ENCODE assay signal across 16 cellular contexts in genomic region chr5:112253478-112254250, GRCh38.
DNase-seq lines count a peak whose midpoint lies in the region; ATAC-seq and TF ChIP-seq lines count a peak whose summit lies in the region.
"Had no signal": no experiment of that assay in that cellular context is flagged by ENCODE, and none has a peak within 500 bp of the region (broad histone marks: within the 10 kb centered on the region; RNA-seq: fewer than 3 reads in every experiment).

No MANE protein-coding gene starts in this region.

- H3K9me3 Mint-ChIP-seq in activated CD8-positive, alpha-beta memory T cell treated with anti-CD3 and anti-CD28 coated beads, Interleukin-2, amount 10 ng/mL, durations not matched to agents 7 days and 5 days (ENCODE audit: low read depth), result no peaks in the 10 kb centered on the region
- H3K9me3 Mint-ChIP-seq: activated T-helper 17 cell treated with anti-CD3 and anti-CD28 coated beads, Interleukin-2, amount 50 U/mL, for 72 hours had no signal

- no peaks in the 10 kb centered on the region for H3K4me1 Mint-ChIP-seq in activated CD8-positive, alpha-beta memory T cell treated with anti-CD3 and anti-CD28 coated beads, Interleukin-2, amount 10 ng/mL, durations not matched to agents 7 days and 5 days
- H3K4me1 Mint-ChIP-seq: activated T-helper 17 cell treated with anti-CD3 and anti-CD28 coated beads, Interleukin-2, amount 50 U/mL, for 72 hours had no signal

- peak; percentile 15 for DNase-seq in AG20443 (ENCODE audit: low spot score)
- DNase-seq in RWPE1 (ENCODE audit: low spot score), result peak; percentile 60
- DNase-seq in fibroblast of mammary gland (ENCODE audit: low read depth), result peak; percentile 86
- DNase-seq in omental fat pad (ENCODE audit: low spot score), result peak; percentile 24
- DNase-seq in activated CD8-positive, alpha-beta memory T cell treated with anti-CD3 and anti-CD28 coated beads, Interleukin-2, amount 10 ng/mL, durations not matched to agents 7 days and 5 days, result no peak
- DNase-seq in T-helper 2 cell, result no peak
- no peak for DNase-seq in NCI-H2081 (lab: John Stamatoyannopoulos, UW)
- DNase-seq in NCI-H2081 treated with DMSO at 0.1 percent for 48 hours (lab: John Stamatoyannopoulos, UW), result no peak
- DNase-seq: AML-193, EL, NCI-H1048, NCI-H526, pancreas, Peyer's patch had no signal

- no peak overlapping the region for H3K27ac Mint-ChIP-seq in activated CD8-positive, alpha-beta memory T cell treated with anti-CD3 and anti-CD28 coated beads, Interleukin-2, amount 10 ng/mL, durations not matched to agents 7 days and 5 days
- H3K27ac Mint-ChIP-seq: activated T-helper 17 cell treated with anti-CD3 and anti-CD28 coated beads, Interleukin-2, amount 50 U/mL, for 72 hours had no signal

- peak; percentile 92 for ATAC-seq in omental fat pad (ENCODE audit: low FRiP score)
- no peak for ATAC-seq in activated CD8-positive, alpha-beta memory T cell treated with anti-CD3 and anti-CD28 coated beads, Interleukin-2, amount 10 ng/mL, durations not matched to agents 7 days and 5 days
- ATAC-seq: activated T-helper 17 cell treated with anti-CD3 and anti-CD28 coated beads, Interleukin-2, amount 50 U/mL, for 72 hours; body of pancreas had no signal

- POLR2A ChIA-PET in RWPE1 (lab: Yijun Ruan, JAX; ENCODE audit: low non-redundant PET), result no interaction called here

- no peak overlapping the region for H3K4me3 ChIP-seq in fibroblast of mammary gland (ENCODE audit: control insufficient read depth, low read depth, low read length)
- H3K4me3 ChIP-seq: body of pancreas, pancreas, Peyer's patch had no signal

- H3K27ac ChIP-seq in RWPE1, result peak overlapping the region; percentile 87
- H3K27ac ChIP-seq: body of pancreas, pancreas, Peyer's patch had no signal

- H3K36me3 Mint-ChIP-seq in activated CD8-positive, alpha-beta memory T cell treated with anti-CD3 and anti-CD28 coated beads, Interleukin-2, amount 10 ng/mL, durations not matched to agents 7 days and 5 days, result no peaks in the 10 kb centered on the region

- peaks cover 20% of the 10 kb centered on the region for H3K27me3 Mint-ChIP-seq in activated CD8-positive, alpha-beta memory T cell treated with anti-CD3 and anti-CD28 coated beads, Interleukin-2, amount 10 ng/mL, durations not matched to agents 7 days and 5 days

- no peak overlapping the region for H3K4me3 Mint-ChIP-seq in activated CD8-positive, alpha-beta memory T cell treated with anti-CD3 and anti-CD28 coated beads, Interleukin-2, amount 10 ng/mL, durations not matched to agents 7 days and 5 days
- H3K4me3 Mint-ChIP-seq: activated T-helper 17 cell treated with anti-CD3 and anti-CD28 coated beads, Interleukin-2, amount 50 U/mL, for 72 hours had no signal

- CTCF ChIA-PET in RWPE1 (lab: Yijun Ruan, JAX), result no interaction called here
- CTCF ChIA-PET in activated CD8-positive, alpha-beta memory T cell treated with anti-CD3 and anti-CD28 coated beads, Interleukin-2, amount 10 ng/mL, durations not matched to agents 7 days and 5 days (lab: Charles Lee), result no interaction called here

- TF ChIP-seq CTCF in RWPE1 (conservative IDR thresholded peaks at IDR 0.05; ENCODE audit: low read depth), result no peak
- TF ChIP-seq CTCF in fibroblast of mammary gland (conservative IDR thresholded peaks at IDR 0.05; ENCODE audit: control insufficient read depth, insufficient read depth, low read depth, low read length), result no peak
- TF ChIP-seq CTCF in omental fat pad (IDR thresholded peaks at IDR 0.05), result no peak

Comparison
In these comparisons a context has a peak if more than half of its experiments do, and no peak if none do; other contexts are left out.
1. DNase-seq: peak in AG20443 (single experiment), RWPE1 (single experiment), fibroblast of mammary gland (single experiment) and omental fat pad (single experiment); none in activated CD8-positive, alpha-beta memory T cell treated with anti-CD3 and anti-CD28 coated beads, Interleukin-2, amount 10 ng/mL, durations not matched to agents 7 days and 5 days (single experiment), T-helper 2 cell (0 of 5), NCI-H2081 (0 of 2) and NCI-H2081 treated with DMSO at 0.1 percent for 48 hours (single experiment).